24 cellular contexts compared by ENCODE assay signal in genomic region chr7:141587304-141587703, GRCh38. TPM values are rescaled to one million over a fixed set of nuclear protein-coding genes. Genes with fewer than 3 reads are reported as not detected.
DNase-seq lines count a peak whose midpoint lies in the region; ATAC-seq and TF ChIP-seq lines count a peak whose summit lies in the region.
"Had no signal": no experiment of that assay in that cellular context is flagged by ENCODE, and none has a peak within 500 bp of the region (broad histone marks: within the 10 kb centered on the region; RNA-seq: fewer than 3 reads in every experiment).

No MANE protein-coding gene starts in this region.

- H3K27ac Mint-ChIP-seq in HFFc6 = peak overlapping the region; percentile 88
- H3K27ac Mint-ChIP-seq in activated naive CD8-positive, alpha-beta T cell treated with anti-CD3 and anti-CD28 coated beads for 36 hours = peak overlapping the region; percentile 92
- H3K27ac Mint-ChIP-seq in natural killer cell = peak overlapping the region; percentile 84 to 91
- no peak overlapping the region for H3K27ac Mint-ChIP-seq in activated CD4-positive, alpha-beta memory T cell treated with anti-CD3 and anti-CD28 coated beads for 36 hours
- H3K27ac Mint-ChIP-seq: T-helper 2 cell treated with Interferon-gamma antibody and Interleukin-4, amounts not matched to agents 5 μg/mL and 100 μg/mL, for 36 hours had no signal

- intact Hi-C loops in natural killer cell (cut with micrococcal nuclease) = no loop called here
- intact Hi-C loops in activated CD4-positive, alpha-beta memory T cell treated with anti-CD3 and anti-CD28 coated beads for 36 hours (cut with micrococcal nuclease) = no loop called here

- H3K4me1 Mint-ChIP-seq in HFFc6 (ENCODE audit: low read depth) (peaks cover 37% of the 10 kb centered on the region), natural killer cell (peaks cover 80 to 91% of the 10 kb centered on the region in 2 donors)
- H3K4me1 Mint-ChIP-seq in activated naive CD8-positive, alpha-beta T cell treated with anti-CD3 and anti-CD28 coated beads for 36 hours = peaks cover 63% of the 10 kb centered on the region
- peaks cover 45% of the 10 kb centered on the region for H3K4me1 Mint-ChIP-seq in activated CD4-positive, alpha-beta memory T cell treated with anti-CD3 and anti-CD28 coated beads for 36 hours (ENCODE audit: low read depth)

- H3K27me3 Mint-ChIP-seq in HFFc6 (ENCODE audit: insufficient read depth) (no peaks in the 10 kb centered on the region; the same call in none of the 2 replicates), natural killer cell (ENCODE audit: low read depth in 2 of 2) (no peaks in the 10 kb centered on the region)
- H3K27me3 Mint-ChIP-seq in activated naive CD8-positive, alpha-beta T cell treated with anti-CD3 and anti-CD28 coated beads for 36 hours = no peaks in the 10 kb centered on the region
- H3K27me3 Mint-ChIP-seq in activated CD4-positive, alpha-beta memory T cell treated with anti-CD3 and anti-CD28 coated beads for 36 hours = no peaks in the 10 kb centered on the region
- H3K27me3 Mint-ChIP-seq: IgD-negative memory B cell had no signal

- H3K4me3 Mint-ChIP-seq in HFFc6 = peak overlapping the region; percentile 72
- peak overlapping the region; percentile 44 for H3K4me3 Mint-ChIP-seq in activated naive CD8-positive, alpha-beta T cell treated with anti-CD3 and anti-CD28 coated beads for 36 hours
- H3K4me3 Mint-ChIP-seq in natural killer cell = peak overlapping the region; percentile 74
- H3K4me3 Mint-ChIP-seq in activated CD4-positive, alpha-beta memory T cell treated with anti-CD3 and anti-CD28 coated beads for 36 hours = no peak overlapping the region
- H3K4me3 Mint-ChIP-seq: IgD-negative memory B cell; T-helper 2 cell treated with Interferon-gamma antibody and Interleukin-4, amounts not matched to agents 5 μg/mL and 100 μg/mL, for 36 hours had no signal

- DNase-seq in ELF-1 (ENCODE audit: low read depth, low spot score) = peak; percentile 46
- no peak for DNase-seq in HFFc6
- DNase-seq in activated naive CD8-positive, alpha-beta T cell treated with anti-CD3 and anti-CD28 coated beads for 36 hours = no peak
- DNase-seq in natural killer cell = no peak
- DNase-seq in coronary artery (ENCODE audit: low spot score) = no peak
- no peak for DNase-seq in activated CD4-positive, alpha-beta memory T cell treated with anti-CD3 and anti-CD28 coated beads for 36 hours
- no peak for DNase-seq in midbrain (lab: John Stamatoyannopoulos, UW)
- DNase-seq: activated CD8-positive, alpha-beta memory T cell treated with anti-CD3 and anti-CD28 coated beads for 24 hours; activated gamma-delta T cell; AML-193; amniotic stem cell; DND-41; dorsolateral prefrontal cortex; left ventricle myocardium superior; MM.1S; NCI-H146; NCI-H2227 treated with DMSO at 0.1 percent for 48 hours; PC-9; stimulated activated CD4-positive, alpha-beta T cell treated with anti-CD3 and anti-CD28 coated beads, Interleukin-4, amount 100 ng/mL, for 1 hour; substantia nigra had no signal

- CTCF ChIA-PET in activated CD4-positive, alpha-beta memory T cell treated with anti-CD3 and anti-CD28 coated beads for 36 hours (lab: Charles Lee) = no interaction called here

- H3K27ac ChIP-seq in coronary artery = no peak overlapping the region
- H3K27ac ChIP-seq: dorsolateral prefrontal cortex, HL-60, PC-9 had no signal

- peaks cover 22% of the 10 kb centered on the region for H3K36me3 Mint-ChIP-seq in HFFc6 (ENCODE audit: low read depth)
- peaks cover 43% of the 10 kb centered on the region for H3K36me3 Mint-ChIP-seq in activated naive CD8-positive, alpha-beta T cell treated with anti-CD3 and anti-CD28 coated beads for 36 hours
- H3K36me3 Mint-ChIP-seq in natural killer cell = no peaks in the 10 kb centered on the region
- peaks cover 24% of the 10 kb centered on the region for H3K36me3 Mint-ChIP-seq in activated CD4-positive, alpha-beta memory T cell treated with anti-CD3 and anti-CD28 coated beads for 36 hours

- ATAC-seq in natural killer cell (peak in 1 of 3 donors; percentile 7), GM18861 (IDR thresholded peaks at IDR 0.05; ENCODE audit: unreplicated experiment) (no peak)
- ATAC-seq: left ventricle myocardium superior had no signal

- TF ChIP-seq CTCF in HFFc6 (IDR thresholded peaks at IDR 0.05) (no peak), natural killer cell (IDR thresholded peaks at IDR 0.05) (no peak), coronary artery (IDR thresholded peaks at IDR 0.05) (no peak)

- H3K4me3 ChIP-seq in coronary artery = no peak overlapping the region
- H3K4me3 ChIP-seq: dorsolateral prefrontal cortex, PC-9 had no signal

- POLR2A ChIA-PET in activated CD4-positive, alpha-beta memory T cell treated with anti-CD3 and anti-CD28 coated beads for 36 hours (lab: Charles Lee) = no interaction called here

- H3K9me3 Mint-ChIP-seq in HFFc6 = no peaks in the 10 kb centered on the region
- peaks cover 18% of the 10 kb centered on the region for H3K9me3 Mint-ChIP-seq in activated naive CD8-positive, alpha-beta T cell treated with anti-CD3 and anti-CD28 coated beads for 36 hours
- no peaks in the 10 kb centered on the region for H3K9me3 Mint-ChIP-seq in natural killer cell
- no peaks in the 10 kb centered on the region for H3K9me3 Mint-ChIP-seq in activated CD4-positive, alpha-beta memory T cell treated with anti-CD3 and anti-CD28 coated beads for 36 hours
- H3K9me3 Mint-ChIP-seq: IgD-negative memory B cell had no signal

RNA-seq across cellular contexts. Expression of gene AGK, which starts 36.1 kb away (rescaled TPM):
- 10 to 100 TPM; 14.7 to 18.0 (median 16.1) TPM for total RNA-seq in HFFc6 (2021; fragmentation: NEBNext Ultra II Directional; extraction: Animal tissue kit (Norgen Biotek cat#: 25700))
- total RNA-seq in activated naive CD8-positive, alpha-beta T cell treated with anti-CD3 and anti-CD28 coated beads for 36 hours = 10 to 100 TPM; 86.0 to 87.4 TPM
- 100 to 1,000 TPM in 1 of 3 donors, 10 to 100 TPM in 2; 70.0 to 106 (median 99.0) TPM for total RNA-seq in natural killer cell
- total RNA-seq in activated CD4-positive, alpha-beta memory T cell treated with anti-CD3 and anti-CD28 coated beads for 36 hours = 10 to 100 TPM; 50.2 to 57.2 TPM
